Comparison of ENCODE assay signal across 26 cellular contexts in genomic region chr16:17257426-17257825, GRCh38.
"Had no signal": no experiment of that assay in that cellular context is flagged by ENCODE, and none has a peak within 500 bp of the region (broad histone marks: within the 10 kb centered on the region; RNA-seq: fewer than 3 reads in every experiment).

No MANE protein-coding gene starts in this region.

- H3K9me3 Mint-ChIP-seq: naive thymus-derived CD8-positive, alpha-beta T cell; nephron; stimulated activated naive CD8-positive, alpha-beta T cell treated with anti-CD3 and anti-CD28 coated beads, Interleukin-15, amount 100 ng/mL, for 72 hours; type B pancreatic cell had no signal

- H3K4me3 ChIP-seq: heart right ventricle, hepatocyte, lower lobe of right lung, ovary, right atrium auricular region, skin epidermis, tibial nerve, uterus had no signal

- H3K27ac Mint-ChIP-seq: nephron; stimulated activated naive CD8-positive, alpha-beta T cell treated with anti-CD3 and anti-CD28 coated beads, Interleukin-15, amount 100 ng/mL, for 72 hours; type B pancreatic cell had no signal

- H3K27me3 Mint-ChIP-seq: naive thymus-derived CD8-positive, alpha-beta T cell; progenitor cell of endocrine pancreas; stimulated activated naive CD8-positive, alpha-beta T cell treated with anti-CD3 and anti-CD28 coated beads, Interleukin-15, amount 100 ng/mL, for 72 hours; type B pancreatic cell had no signal

- H3K9me3 ChIP-seq: heart right ventricle, lower lobe of right lung, ovary, right atrium auricular region, tibial nerve, uterus had no signal

- H3K4me2 ChIP-seq: hepatocyte had no signal

- H3K4me1 ChIP-seq: right atrium auricular region, tibial nerve, uterus had no signal

- H3K36me3 ChIP-seq: heart right ventricle, lower lobe of right lung, ovary, right atrium auricular region, uterus had no signal

- FAIRE-seq: keratinocyte had no signal

- H3K4me3 Mint-ChIP-seq: naive thymus-derived CD8-positive, alpha-beta T cell; nephron; stimulated activated naive CD8-positive, alpha-beta T cell treated with anti-CD3 and anti-CD28 coated beads, Interleukin-15, amount 100 ng/mL, for 72 hours; type B pancreatic cell had no signal

- H3K36me3 Mint-ChIP-seq: type B pancreatic cell had no signal

- H3K27ac ChIP-seq: heart right ventricle, hepatocyte, lower lobe of right lung, ovary, right atrium auricular region, skin epidermis, tibial nerve, uterus had no signal

- H3K27me3 ChIP-seq: heart right ventricle, hepatocyte, ovary, right atrium auricular region, tibial nerve, uterus had no signal

- DNase-seq: heart right ventricle; kidney glomerular epithelial cell; left cardiac atrium; lower lobe of right lung; mammary epithelial cell; mesenchymal stem cell; naive thymus-derived CD8-positive, alpha-beta T cell; ovary; stimulated activated CD4-positive, alpha-beta T cell treated with anti-CD3 and anti-CD28 coated beads, Interleukin-12 subunit alpha, Interleukin-12 subunit beta, amount 100 ng/mL, for 4 hours; stimulated activated CD4-positive, alpha-beta T cell treated with anti-CD3 and anti-CD28 coated beads, Interleukin-15, amount 100 ng/mL, for 24 hours; stimulated activated CD4-positive, alpha-beta T cell treated with anti-CD3 and anti-CD28 coated beads, Interleukin-2, amount 100 ng/mL, for 24 hours; stimulated activated CD4-positive, alpha-beta T cell treated with anti-CD3 and anti-CD28 coated beads, Interleukin-4, amount 100 ng/mL, for 1 hour; stimulated activated naive CD4-positive, alpha-beta T cell treated with Interleukin-2 at 50 U/mL for 16 hours; stimulated activated naive CD8-positive, alpha-beta T cell treated with anti-CD3 and anti-CD28 coated beads, Interleukin-15, amount 100 ng/mL, for 72 hours; substantia nigra; uterus had no signal

- H2AFZ ChIP-seq: hepatocyte had no signal

- ATAC-seq: heart right ventricle; left cardiac atrium; left lobe of liver; lower lobe of right lung; naive thymus-derived CD8-positive, alpha-beta T cell; sciatic nerve; stimulated activated naive CD8-positive, alpha-beta T cell treated with anti-CD3 and anti-CD28 coated beads, Interleukin-15, amount 100 ng/mL, for 72 hours had no signal
